Comparison of ENCODE assay signal across 15 cellular contexts in genomic region chr5:38726279-38726678, GRCh38.
DNase-seq lines count a peak whose midpoint lies in the region; TF ChIP-seq lines count a peak whose summit lies in the region.
"Had no signal": no experiment of that assay in that cellular context is flagged by ENCODE, and none has a peak within 500 bp of the region (broad histone marks: within the 10 kb centered on the region; RNA-seq: fewer than 3 reads in every experiment).

No MANE protein-coding gene starts in this region.

- peak; percentile 37 for DNase-seq in BE2C
- DNase-seq in LNCaP clone FGC (ENCODE audit: low read depth): no peak
- peak in 5 of 61 donors; percentile 4 to 23 (median 12) for DNase-seq in caudate nucleus (lab: John Stamatoyannopoulos, UW)
- no peak for DNase-seq in NCI-H1092 treated with DMSO at 0.1 percent for 48 hours (lab: John Stamatoyannopoulos, UW)
- DNase-seq in activated effector memory CD4-positive, alpha-beta T cell treated with anti-CD3 and anti-CD28 coated beads, Interleukin-2, amount 50 U/mL, for 16 hours: no peak
- no peak for DNase-seq in DMS 273 treated with DMSO at 0.1 percent for 48 hours (lab: John Stamatoyannopoulos, UW)
- DNase-seq: H9, IMR-90, Kasumi-1, NCI-H1436 treated with DMSO at 0.1 percent for 48 hours, NCI-H2081, NCI-H226, NCI-H526 had no signal

- H3K36me3 Mint-ChIP-seq in nephron (ENCODE audit: low read depth): no peaks in the 10 kb centered on the region

- no peaks in the 10 kb centered on the region for H3K9me3 ChIP-seq in BE2C
- H3K9me3 ChIP-seq: BLaER1 had no signal

- H3K4me1 Mint-ChIP-seq in nephron: peaks cover 10% of the 10 kb centered on the region

- H3K9me3 Mint-ChIP-seq in nephron: no peaks in the 10 kb centered on the region
- H3K9me3 Mint-ChIP-seq: H9 had no signal

- H3K27me3 ChIP-seq in BE2C: no peaks in the 10 kb centered on the region
- H3K27me3 ChIP-seq: BLaER1 had no signal

- no peaks in the 10 kb centered on the region for H3K4me1 ChIP-seq in BE2C
- H3K4me1 ChIP-seq: BLaER1 had no signal

- TF ChIP-seq CTCF in BE2C (IDR thresholded peaks at IDR 0.05; ENCODE audit: low read depth, low read length): 0 out of 2 replicates have a peak, but pooled peaks have one; percentile 6
- TF ChIP-seq CTCF in LNCaP clone FGC (IDR thresholded peaks at IDR 0.05; ENCODE audit: control insufficient read depth, extremely low read depth, insufficient read depth): 0 out of 2 replicates have a peak, but pooled peaks have one; percentile 6
- no peak for TF ChIP-seq CTCF in nephron (IDR thresholded peaks at IDR 0.05; ENCODE audit: unreplicated experiment in 3 of 3)

- H3K27ac Mint-ChIP-seq in nephron: peak overlapping the region; percentile 0 to 55 (median 49)

- H3K27me3 Mint-ChIP-seq in nephron (ENCODE audit: low read depth): no peaks in the 10 kb centered on the region

- no peak overlapping the region for H3K4me3 Mint-ChIP-seq in nephron
- H3K4me3 Mint-ChIP-seq: H9 had no signal

- H3K36me3 ChIP-seq in BE2C: no peaks in the 10 kb centered on the region
- H3K36me3 ChIP-seq: BLaER1 had no signal

- H3K4me3 ChIP-seq in BE2C (ENCODE audit: low read depth, low read length) (no peak overlapping the region), LNCaP clone FGC (ENCODE audit: low read depth, low read length) (no peak overlapping the region)
- H3K4me3 ChIP-seq: BLaER1 had no signal

- H3K27ac ChIP-seq in caudate nucleus (ENCODE audit: low read depth, low read length): peak overlapping the region; percentile 45
- H3K27ac ChIP-seq: BLaER1 had no signal

Comparison
In these comparisons a context has a peak if more than half of its experiments do, and no peak if none do; other contexts are left out.
1. CTCF ChIP-seq: peak in BE2C (single experiment) and LNCaP clone FGC (single experiment); none in nephron (0 of 3).